ENCODE assay signal across 8 cellular contexts in genomic region chr6:17394192-17394611, GRCh38. TPM values are rescaled to one million over a fixed set of nuclear protein-coding genes. Genes with fewer than 3 reads are reported as not detected.
DNase-seq lines count a peak whose midpoint lies in the region; ATAC-seq and TF ChIP-seq lines count a peak whose summit lies in the region.

No MANE protein-coding gene starts in this region.

- no peak for TF ChIP-seq CTCF in AG09309 (IDR thresholded peaks at IDR 0.05; ENCODE audit: control insufficient read depth, insufficient read depth, low read depth, low read length, missing control alignments)

- H3K36me3 ChIP-seq in mucosa of stomach (ENCODE audit: control insufficient read depth, insufficient read depth, low read length) = no peaks in the 10 kb centered on the region
- H3K36me3 ChIP-seq in aorta (ENCODE audit: control insufficient read depth in 1 of 2, insufficient read depth in 2 of 2, low read length in 1 of 2) = no peaks in the 10 kb centered on the region

- DNase-seq in AG09309 (ENCODE audit: low read depth) = no peak
- DNase-seq in HEK293T (ENCODE audit: extremely low spot score) = peak; percentile 56
- no peak for DNase-seq in T-cell
- DNase-seq in aorta = peak; percentile 56 to 82
- DNase-seq in NCI-H2107 (lab: John Stamatoyannopoulos, UW) = no peak

- 0% methylated on average over 12 of the region's 12 CpGs for WGBS in aorta, 2 donors

- no peaks in the 10 kb centered on the region for H3K9me3 ChIP-seq in mucosa of stomach (ENCODE audit: control insufficient read depth, low read length)
- H3K9me3 ChIP-seq in aorta (ENCODE audit: control insufficient read depth, low read length) = no peaks in the 10 kb centered on the region

- H3K27me3 ChIP-seq in mucosa of stomach (ENCODE audit: control insufficient read depth, insufficient read depth, low read length) (no peaks in the 10 kb centered on the region), aorta (ENCODE audit: control insufficient read depth in 1 of 2, insufficient read depth in 2 of 2, low read length in 1 of 2) (no peaks in the 10 kb centered on the region)

- H3K27me3 Mint-ChIP-seq in T-cell = peaks cover 52 to 62% of the 10 kb centered on the region in 2 donors

- no peak overlapping the region for H3K27ac Mint-ChIP-seq in T-cell

- ATAC-seq in T-cell (replicated peaks in 1 of 4) (no peak), esophagus mucosa (peak; percentile 59), aorta (ENCODE audit: low FRiP score) (peak; percentile 42), GM19455 (IDR thresholded peaks at IDR 0.05; ENCODE audit: unreplicated experiment) (no peak)

- intact Hi-C loops in aorta (cut with DNase I) = loop anchor here (5.0 to 10.0 kb wide), 4 partner anchors 43 to 109 kb away; partner anchors contain the start of gene RBM24 (in 1 of the 2)

- H3K4me1 ChIP-seq in mucosa of stomach (ENCODE audit: control insufficient read depth, insufficient read depth, low read length) (no peaks in the 10 kb centered on the region), aorta (ENCODE audit: control insufficient read depth in 1 of 2, insufficient read depth in 2 of 2, low read length in 2 of 2) (peaks cover 0 to 2% of the 10 kb centered on the region in 2 donors)

- CTCF ChIA-PET in HEK293T (lab: Yijun Ruan, JAX) = no interaction called here
- CTCF ChIA-PET in T-cell (lab: Charles Lee) = no interaction called here

- H3K9ac ChIP-seq in mucosa of stomach (ENCODE audit: low read length) = peak overlapping the region; percentile 40

- no peaks in the 10 kb centered on the region for H3K36me3 Mint-ChIP-seq in T-cell

- H3K4me3 ChIP-seq in AG09309 (ENCODE audit: control insufficient read depth, low read depth, low read length) (peak overlapping the region; percentile 68), mucosa of stomach (ENCODE audit: low read length) (no peak overlapping the region), aorta (ENCODE audit: low read length in 2 of 2) (peak overlapping the region; percentile 96 to 97)

- POLR2A ChIA-PET in HEK293T (lab: Yijun Ruan, JAX) = interaction anchor here (1.0 to 1.1 kb wide), 2 partner anchors 31 to 78 kb away, joined by 3 to 6 read pairs; no protein-coding TSS in a partner anchor
- POLR2A ChIA-PET in T-cell (lab: Charles Lee) = no interaction called here

- H3K4me3 Mint-ChIP-seq in T-cell = peak overlapping the region in 2 of 3 donors; percentile 42 to 58

- peak overlapping the region in 1 of 2 donors; percentile 61 for H3K27ac ChIP-seq in aorta (ENCODE audit: low read depth in 1 of 2, low read length in 2 of 2)

- peaks cover 0 to 9% (median 9%) of the 10 kb centered on the region in 3 donors for H3K4me1 Mint-ChIP-seq in T-cell

- H3K9me3 Mint-ChIP-seq in T-cell = peaks cover 0 to 4% (median 0%) of the 10 kb centered on the region in 3 donors

TF ChIP-seq in HEK293T, 16 proteins besides CTCF, POLR2A, EP300 and RAD21:
- TF ChIP-seq LEF1 (IDR thresholded peaks at IDR 0.05; ENCODE audit: borderline replicate concordance) = no peak
- no peak for TF ChIP-seq NFRKB (IDR thresholded peaks at IDR 0.05)
- no peak for TF ChIP-seq TARDBP (IDR thresholded peaks at IDR 0.05)
- TF ChIP-seq HDGF (IDR thresholded peaks at IDR 0.05; ENCODE audit: borderline replicate concordance) = no peak
- TF ChIP-seq ELF4 (IDR thresholded peaks at IDR 0.05) = no peak
- TF ChIP-seq PKNOX1 (IDR thresholded peaks at IDR 0.05) = no peak
- no peak for TF ChIP-seq FOXA1 (IDR thresholded peaks at IDR 0.05)
- no peak for TF ChIP-seq BHLHE40 (IDR thresholded peaks at IDR 0.05; ENCODE audit: borderline replicate concordance)
- no peak for TF ChIP-seq SUZ12 (IDR thresholded peaks at IDR 0.05)
- TF ChIP-seq CTBP1 (IDR thresholded peaks at IDR 0.05; ENCODE audit: borderline replicate concordance) = no peak
- no peak for TF ChIP-seq L3MBTL2 (conservative IDR thresholded peaks at IDR 0.05)
- no peak for TF ChIP-seq ARNT (IDR thresholded peaks at IDR 0.05)
- TF ChIP-seq SP1 (IDR thresholded peaks at IDR 0.05) = no peak
- TF ChIP-seq ZNF384 (IDR thresholded peaks at IDR 0.05) = no peak
- no peak for TF ChIP-seq FOXK2 (IDR thresholded peaks at IDR 0.05)

RNA-seq across cellular contexts. Expression of gene CAP2, which starts 0.8 kb away (rescaled TPM):
- total RNA-seq in T-cell (under 1 TPM in 1 of 5 donors, not detected in 4; 0.20 TPM), esophagus mucosa (3.0 TPM), aorta (10 to 100 TPM; 21.2 to 28.4 TPM)
- polyA plus RNA-seq in aorta = 10 to 100 TPM; 22.7 to 25.4 TPM

Comparison
In these comparisons a context has a peak if more than half of its experiments do, and no peak if none do; other contexts are left out.
1. DNase-seq: peak in HEK293T (single experiment) and aorta (2 of 2); none in AG09309 (single experiment), T-cell (0 of 34) and NCI-H2107 (single experiment).
2. ATAC-seq: peak in esophagus mucosa (single experiment) and aorta (single experiment); none in T-cell (0 of 4) and GM19455 (single experiment).